Comparison of ENCODE assay signal across 1 cellular context in genomic region chr3:9439331-9439730, GRCh38.
TF ChIP-seq lines count a peak whose summit lies in the region.

No MANE protein-coding gene starts in this region.

TF ChIP-seq in HEK293, 187 proteins besides CTCF, POLR2A, EP300 and RAD21 (continued from another document and continues in another):
- TF ChIP-seq ZNF664 (tag by site-specific recombination; IDR thresholded peaks at IDR 0.05) = no peak
- TF ChIP-seq ZBTB21 (tag by site-specific recombination; IDR thresholded peaks at IDR 0.05) = peak; percentile 90
- TF ChIP-seq MEIS1 (CRISPR knock-in tag; IDR thresholded peaks at IDR 0.05; ENCODE audit: borderline replicate concordance) = no peak
- TF ChIP-seq TSHZ1 (tag by site-specific recombination; IDR thresholded peaks at IDR 0.05; ENCODE audit: borderline replicate concordance) = no peak
- no peak for TF ChIP-seq ZFP37 (tag by site-specific recombination; IDR thresholded peaks at IDR 0.05)
- TF ChIP-seq ZNF544 (tag by site-specific recombination; IDR thresholded peaks at IDR 0.05) = no peak
- no peak for TF ChIP-seq ZNF202 (tag by site-specific recombination; IDR thresholded peaks at IDR 0.05; ENCODE audit: borderline replicate concordance)
- TF ChIP-seq TRIM28 (IDR thresholded peaks at IDR 0.05; ENCODE audit: borderline replicate concordance, low read length) = no peak
- TF ChIP-seq MZF1 (tag by site-specific recombination; IDR thresholded peaks at IDR 0.05; ENCODE audit: borderline replicate concordance) = no peak
- TF ChIP-seq ZNF335 (tag by site-specific recombination; conservative IDR thresholded peaks at IDR 0.05) = no peak
- TF ChIP-seq ZNF311 (tag by site-specific recombination; IDR thresholded peaks at IDR 0.05; ENCODE audit: borderline replicate concordance) = no peak
- TF ChIP-seq PRDM6 (tag by site-specific recombination; IDR thresholded peaks at IDR 0.05) = peak; percentile 60
- no peak for TF ChIP-seq GLI4 (tag by site-specific recombination; IDR thresholded peaks at IDR 0.05)
- TF ChIP-seq FEZF1 (tag by site-specific recombination; IDR thresholded peaks at IDR 0.05) = peak; percentile 66
- TF ChIP-seq ZNF660 (tag by site-specific recombination; IDR thresholded peaks at IDR 0.05) = peak; percentile 63
- no peak; the same call in 1 of the 2 replicates for TF ChIP-seq SP3 (tag by site-specific recombination; IDR thresholded peaks at IDR 0.05)
- TF ChIP-seq ZNF626 (tag by site-specific recombination; IDR thresholded peaks at IDR 0.05) = no peak
- no peak for TF ChIP-seq ZBTB44 (tag by site-specific recombination; IDR thresholded peaks at IDR 0.05)
- no peak for TF ChIP-seq ZNF510 (tag by site-specific recombination; IDR thresholded peaks at IDR 0.05; ENCODE audit: insufficient replicate concordance)
- TF ChIP-seq ZSCAN5A (tag by site-specific recombination; IDR thresholded peaks at IDR 0.05) = no peak
- no peak for TF ChIP-seq ZNF146 (tag by site-specific recombination; IDR thresholded peaks at IDR 0.05)
- TF ChIP-seq ZNF670 (tag by site-specific recombination; IDR thresholded peaks at IDR 0.05; ENCODE audit: low read depth) = no peak
- no peak for TF ChIP-seq ZBTB8A (tag by site-specific recombination; IDR thresholded peaks at IDR 0.05)
- peak; percentile 90 for TF ChIP-seq ATF2 (tag by site-specific recombination; IDR thresholded peaks at IDR 0.05; ENCODE audit: low read depth)
- TF ChIP-seq ZSCAN4 (tag by site-specific recombination; IDR thresholded peaks at IDR 0.05) = no peak
- TF ChIP-seq ZNF114 (tag by site-specific recombination; IDR thresholded peaks at IDR 0.05) = no peak
- TF ChIP-seq KLF8 (tag by site-specific recombination; IDR thresholded peaks at IDR 0.05) = 0 out of 2 replicates have a peak, but pooled peaks have one; percentile 41
- no peak for TF ChIP-seq KLF1 (tag by site-specific recombination; IDR thresholded peaks at IDR 0.05)
- no peak for TF ChIP-seq TCF7L2 (IDR thresholded peaks at IDR 0.05; ENCODE audit: borderline replicate concordance, low read depth, low read length)
- TF ChIP-seq KLF17 (tag by site-specific recombination; IDR thresholded peaks at IDR 0.05) = no peak
- TF ChIP-seq ZNF221 (tag by site-specific recombination; IDR thresholded peaks at IDR 0.05; ENCODE audit: borderline replicate concordance) = no peak
- no peak for TF ChIP-seq KLF9 (tag by site-specific recombination; IDR thresholded peaks at IDR 0.05; ENCODE audit: low read depth)
- no peak for TF ChIP-seq HIC1 (tag by site-specific recombination; IDR thresholded peaks at IDR 0.05)
- TF ChIP-seq ZNF112 (tag by site-specific recombination; IDR thresholded peaks at IDR 0.05) = no peak
- peak; percentile 42; the same call in 1 of the 2 replicates for TF ChIP-seq SCRT2 (tag by site-specific recombination; IDR thresholded peaks at IDR 0.05)
- TF ChIP-seq SETDB1 (IDR thresholded peaks at IDR 0.05; ENCODE audit: insufficient read length, low read length) = no peak
- TF ChIP-seq ZNF433 (tag by site-specific recombination; IDR thresholded peaks at IDR 0.05; ENCODE audit: low read depth) = no peak
- TF ChIP-seq ZXDB (tag by site-specific recombination; IDR thresholded peaks at IDR 0.05) = no peak
- no peak for TF ChIP-seq ZNF341 (tag by site-specific recombination; IDR thresholded peaks at IDR 0.05; ENCODE audit: low read depth)
- TF ChIP-seq ZBTB48 (tag by site-specific recombination; IDR thresholded peaks at IDR 0.05) = no peak
- no peak for TF ChIP-seq ZNF423 (tag by site-specific recombination; IDR thresholded peaks at IDR 0.05)
- TF ChIP-seq IKZF3 (tag by site-specific recombination; IDR thresholded peaks at IDR 0.05) = peak; percentile 24; the same call in 1 of the 2 replicates
- no peak for TF ChIP-seq ZNF658 (tag by site-specific recombination; IDR thresholded peaks at IDR 0.05)
- no peak for TF ChIP-seq ZNF214 (tag by site-specific recombination; IDR thresholded peaks at IDR 0.05; ENCODE audit: borderline replicate concordance)
- no peak for TF ChIP-seq HOXC10 (CRISPR knock-in tag; IDR thresholded peaks at IDR 0.05)
- TF ChIP-seq SP2 (tag by site-specific recombination; IDR thresholded peaks at IDR 0.05) = no peak
- TF ChIP-seq ZNF155 (tag by site-specific recombination; IDR thresholded peaks at IDR 0.05) = no peak
- no peak for TF ChIP-seq ZNF121 (tag by site-specific recombination; IDR thresholded peaks at IDR 0.05)
- no peak for TF ChIP-seq ZNF596 (tag by site-specific recombination; IDR thresholded peaks at IDR 0.05)
- TF ChIP-seq ZSCAN18 (tag by site-specific recombination; IDR thresholded peaks at IDR 0.05) = no peak
- peak; percentile 28; the same call in 1 of the 2 replicates for TF ChIP-seq ZNF639 (tag by site-specific recombination; IDR thresholded peaks at IDR 0.05)
- no peak for TF ChIP-seq ZNF530 (tag by site-specific recombination; IDR thresholded peaks at IDR 0.05; ENCODE audit: low read depth)
- TF ChIP-seq ZNF16 (tag by site-specific recombination; IDR thresholded peaks at IDR 0.05; ENCODE audit: low read depth) = no peak
